Comparison of ENCODE assay signal across 20 cellular contexts in genomic region chr14:88597038-88597437, GRCh38. TPM values are rescaled to one million over a fixed set of nuclear protein-coding genes. Genes with fewer than 3 reads are reported as not detected.
"Had no signal": no experiment of that assay in that cellular context is flagged by ENCODE, and none has a peak within 500 bp of the region (broad histone marks: within the 10 kb centered on the region; RNA-seq: fewer than 3 reads in every experiment).

No MANE protein-coding gene starts in this region.

- H3K9me3 ChIP-seq: heart left ventricle, neutrophil, psoas muscle, spleen had no signal

- H3K27ac Mint-ChIP-seq: dendritic cell treated with granulocyte-macrophage colony-stimulating factor and Interleukin-4, amounts not matched to agents 40 ng/mL and 50 ng/mL, for 4 days had no signal

- H3K27me3 Mint-ChIP-seq: dendritic cell treated with granulocyte-macrophage colony-stimulating factor and Interleukin-4, amounts not matched to agents 40 ng/mL and 50 ng/mL, for 4 days; naive thymus-derived CD4-positive, alpha-beta T cell had no signal

- H3K4me3 ChIP-seq: heart left ventricle, psoas muscle, spleen had no signal

- H3K27me3 ChIP-seq: heart left ventricle, neutrophil, spleen had no signal

- H3K4me1 ChIP-seq: heart left ventricle, psoas muscle had no signal

- H3K27ac ChIP-seq: heart left ventricle, neutrophil, psoas muscle, spleen had no signal

- FAIRE-seq: colon, urothelium cell line had no signal

- ATAC-seq: heart left ventricle; left colon; naive thymus-derived CD4-positive, alpha-beta T cell; psoas muscle; sciatic nerve had no signal

- H3K4me3 Mint-ChIP-seq: dendritic cell treated with granulocyte-macrophage colony-stimulating factor and Interleukin-4, amounts not matched to agents 40 ng/mL and 50 ng/mL, for 4 days; naive thymus-derived CD4-positive, alpha-beta T cell had no signal

- DNase-seq: foreskin melanocyte; heart left ventricle; hippocampal formation; left colon; mammary epithelial cell; naive thymus-derived CD4-positive, alpha-beta T cell; psoas muscle; retina; spleen; stimulated activated CD4-positive, alpha-beta T cell treated with anti-CD3 and anti-CD28 coated beads, Interleukin-15, amount 100 ng/mL, for 24 hours; stimulated activated CD4-positive, alpha-beta T cell treated with anti-CD3 and anti-CD28 coated beads, Interleukin-1b, Interleukin-23, amount 100 ng/mL, for 48 hours; stimulated activated CD4-positive, alpha-beta T cell treated with anti-CD3 and anti-CD28 coated beads, Interleukin-4, amount 100 ng/mL, for 24 hours; stimulated activated naive CD4-positive, alpha-beta T cell treated with Interleukin-2 at 50 U/mL for 16 hours; trophoblast cell had no signal

- H3K9me3 Mint-ChIP-seq: dendritic cell treated with granulocyte-macrophage colony-stimulating factor and Interleukin-4, amounts not matched to agents 40 ng/mL and 50 ng/mL, for 4 days; naive thymus-derived CD4-positive, alpha-beta T cell had no signal

RNA-seq across cellular contexts. Expression of gene PTPN21, which starts 42.2 kb away (rescaled TPM):
- total RNA-seq: mononuclear cell had no signal
- polyA plus RNA-seq: naive thymus-derived CD4-positive, alpha-beta T cell had no signal
